10 cellular contexts compared by ENCODE assay signal in genomic region chr12:32706337-32707024, GRCh38.
"Had no signal": no experiment of that assay in that cellular context is flagged by ENCODE, and none has a peak within 500 bp of the region (broad histone marks: within the 10 kb centered on the region; RNA-seq: fewer than 3 reads in every experiment).

No MANE protein-coding gene starts in this region.

- DNase-seq: activated B cell treated with CpG ODN at 0.5 μM for 24 hours; activated gamma-delta T cell treated with Interleukin-2 at 50 U/mL for 16 hours; esophagus squamous epithelium; foreskin fibroblast; glutamatergic neuron; immature natural killer cell; lower lobe of right lung; naive thymus-derived CD4-positive, alpha-beta T cell; right cardiac atrium; T-helper 9 cell had no signal

- H3K27ac Mint-ChIP-seq: activated B cell treated with CpG ODN at 0.5 μM for 24 hours had no signal

- H3K4me3 Mint-ChIP-seq: activated B cell treated with CpG ODN at 0.5 μM for 24 hours; immature natural killer cell; naive thymus-derived CD4-positive, alpha-beta T cell had no signal

- H3K9me3 Mint-ChIP-seq: activated B cell treated with CpG ODN at 0.5 μM for 24 hours, immature natural killer cell had no signal

- H3K4me1 Mint-ChIP-seq: activated B cell treated with CpG ODN at 0.5 μM for 24 hours had no signal

- ATAC-seq: lower lobe of right lung; naive thymus-derived CD4-positive, alpha-beta T cell; right cardiac atrium had no signal

- H3K27me3 Mint-ChIP-seq: activated B cell treated with CpG ODN at 0.5 μM for 24 hours; naive thymus-derived CD4-positive, alpha-beta T cell had no signal
